In genomic region chr14:24146978-24147760, GRCh38 we compare ENCODE assay signal across 8 cellular contexts. TPM values are rescaled to one million over a fixed set of nuclear protein-coding genes. Genes with fewer than 3 reads are reported as not detected.
DNase-seq lines count a peak whose midpoint lies in the region; ATAC-seq and TF ChIP-seq lines count a peak whose summit lies in the region.

RNF31 (plus strand) TSS chr14:24147498; CDS start chr14:24147699, 201 bp downstream.

- no peak for TF ChIP-seq CTCF in LNCaP clone FGC (IDR thresholded peaks at IDR 0.05; ENCODE audit: control insufficient read depth, extremely low read depth, insufficient read depth)
- no peak for TF ChIP-seq CTCF in RWPE1 (conservative IDR thresholded peaks at IDR 0.05; ENCODE audit: low read depth)
- TF ChIP-seq CTCF in fibroblast of mammary gland (conservative IDR thresholded peaks at IDR 0.05; ENCODE audit: control insufficient read depth, insufficient read depth, low read depth, low read length): no peak

- no peaks in the 10 kb centered on the region for H3K9me3 Mint-ChIP-seq in activated T-helper 17 cell treated with anti-CD3 and anti-CD28 coated beads, Interleukin-2, amount 50 U/mL, for 72 hours
- H3K9me3 Mint-ChIP-seq in natural killer cell treated with Interleukin-12 subunit alpha and Interleukin-12 subunit beta and Interleukin-15 and Interleukin-18, amount 100 ng/mL, for 72 hours: no peaks in the 10 kb centered on the region

- peaks cover 42% of the 10 kb centered on the region for H3K4me1 Mint-ChIP-seq in activated T-helper 17 cell treated with anti-CD3 and anti-CD28 coated beads, Interleukin-2, amount 50 U/mL, for 72 hours
- peaks cover 52 to 59% of the 10 kb centered on the region in 2 donors for H3K4me1 Mint-ChIP-seq in natural killer cell treated with Interleukin-12 subunit alpha and Interleukin-12 subunit beta and Interleukin-15 and Interleukin-18, amount 100 ng/mL, for 72 hours (ENCODE audit: low read depth in 2 of 2)

- POLR2A ChIA-PET in RWPE1 (lab: Yijun Ruan, JAX; ENCODE audit: low non-redundant PET): interaction anchor here (0.6 to 1.7 kb wide), 7 partner anchors 9 to 249 kb away, joined by 3 to 8 read pairs (median 3); partner anchors contain the start of genes DCAF11, IRF9 and PSME1

- peak within 1 kb of the TSS; percentile 98 for H3K4me3 ChIP-seq in LNCaP clone FGC (ENCODE audit: low read depth, low read length)
- peak within 1 kb of the TSS; percentile 73 for H3K4me3 ChIP-seq in fibroblast of mammary gland (ENCODE audit: control insufficient read depth, low read depth, low read length)

- peak within 1 kb of the TSS; percentile 85 for H3K27ac Mint-ChIP-seq in activated T-helper 17 cell treated with anti-CD3 and anti-CD28 coated beads, Interleukin-2, amount 50 U/mL, for 72 hours
- peak within 1 kb of the TSS; percentile 86 to 97 for H3K27ac Mint-ChIP-seq in natural killer cell treated with Interleukin-12 subunit alpha and Interleukin-12 subunit beta and Interleukin-15 and Interleukin-18, amount 100 ng/mL, for 72 hours

- ATAC-seq in activated T-helper 17 cell treated with anti-CD3 and anti-CD28 coated beads, Interleukin-2, amount 50 U/mL, for 72 hours (replicated peaks): peak; percentile 91
- peak; percentile 92 to 94 for ATAC-seq in natural killer cell treated with Interleukin-12 subunit alpha and Interleukin-12 subunit beta and Interleukin-15 and Interleukin-18, amount 100 ng/mL, for 72 hours
- ATAC-seq in stimulated activated naive CD8-positive, alpha-beta T cell treated with anti-CD3 and anti-CD28 coated beads, Interleukin-15, Interleukin-2, amounts not matched to agents 100 U/mL and 50 U/mL, for 24 hours: peak; percentile 88

- peak within 1 kb of the TSS; percentile 97 for H3K27ac ChIP-seq in RWPE1

- DNase-seq in Daoy (ENCODE audit: low read depth) (peak; percentile 100), GOT3 (lab: John Stamatoyannopoulos, UW) (peak; percentile 80), LNCaP clone FGC (ENCODE audit: low read depth) (peak; percentile 97), RWPE1 (ENCODE audit: low spot score) (peak; percentile 95), fibroblast of mammary gland (ENCODE audit: low read depth) (peak; percentile 98)
- peak; percentile 99 for DNase-seq in natural killer cell treated with Interleukin-12 subunit alpha and Interleukin-12 subunit beta and Interleukin-15 and Interleukin-18, amount 100 ng/mL, for 72 hours (ENCODE audit: low spot score)
- DNase-seq in stimulated activated naive CD8-positive, alpha-beta T cell treated with anti-CD3 and anti-CD28 coated beads, Interleukin-15, Interleukin-2, amounts not matched to agents 100 U/mL and 50 U/mL, for 24 hours: peak; percentile 98

- H3K4me3 Mint-ChIP-seq in activated T-helper 17 cell treated with anti-CD3 and anti-CD28 coated beads, Interleukin-2, amount 50 U/mL, for 72 hours: peak within 1 kb of the TSS; percentile 91
- H3K4me3 Mint-ChIP-seq in natural killer cell treated with Interleukin-12 subunit alpha and Interleukin-12 subunit beta and Interleukin-15 and Interleukin-18, amount 100 ng/mL, for 72 hours: peak within 1 kb of the TSS; percentile 94

- H3K36me3 Mint-ChIP-seq in activated T-helper 17 cell treated with anti-CD3 and anti-CD28 coated beads, Interleukin-2, amount 50 U/mL, for 72 hours (ENCODE audit: low read depth): peaks cover 85% of the 10 kb centered on the region
- H3K36me3 Mint-ChIP-seq in natural killer cell treated with Interleukin-12 subunit alpha and Interleukin-12 subunit beta and Interleukin-15 and Interleukin-18, amount 100 ng/mL, for 72 hours: peaks cover 27% of the 10 kb centered on the region

- CTCF ChIA-PET in RWPE1 (lab: Yijun Ruan, JAX): interaction anchor here (1.6 to 2.0 kb wide), 2 partner anchors 10 to 14 kb away, joined by 5 to 10 read pairs; partner anchors contain the start of gene IRF9

- H3K27me3 Mint-ChIP-seq in activated T-helper 17 cell treated with anti-CD3 and anti-CD28 coated beads, Interleukin-2, amount 50 U/mL, for 72 hours: no peaks in the 10 kb centered on the region
- no peaks in the 10 kb centered on the region for H3K27me3 Mint-ChIP-seq in natural killer cell treated with Interleukin-12 subunit alpha and Interleukin-12 subunit beta and Interleukin-15 and Interleukin-18, amount 100 ng/mL, for 72 hours

RNA-seq across cellular contexts. Expression of gene RNF31, which starts in this region (rescaled TPM):
- 49.7 and 68.1 TPM in 2 replicates for total RNA-seq in Daoy (2014; rRNA removed; shearing (Covaris generic))
- total RNA-seq in activated T-helper 17 cell treated with anti-CD3 and anti-CD28 coated beads, Interleukin-2, amount 50 U/mL, for 72 hours: 10 to 100 TPM; 56.6 to 86.7 TPM
- 100 to 1,000 TPM; 115 to 170 TPM for total RNA-seq in natural killer cell treated with Interleukin-12 subunit alpha and Interleukin-12 subunit beta and Interleukin-15 and Interleukin-18, amount 100 ng/mL, for 72 hours

Comparison
In these comparisons a context has a peak if more than half of its experiments do, and no peak if none do; other contexts are left out.
1. Peak in every context shown above with its lines: DNase-seq, ATAC-seq, H3K4me3 ChIP-seq and H3K27ac ChIP-seq.